Comparison of ENCODE assay signal across 8 cellular contexts in the genomic region with DNA sequence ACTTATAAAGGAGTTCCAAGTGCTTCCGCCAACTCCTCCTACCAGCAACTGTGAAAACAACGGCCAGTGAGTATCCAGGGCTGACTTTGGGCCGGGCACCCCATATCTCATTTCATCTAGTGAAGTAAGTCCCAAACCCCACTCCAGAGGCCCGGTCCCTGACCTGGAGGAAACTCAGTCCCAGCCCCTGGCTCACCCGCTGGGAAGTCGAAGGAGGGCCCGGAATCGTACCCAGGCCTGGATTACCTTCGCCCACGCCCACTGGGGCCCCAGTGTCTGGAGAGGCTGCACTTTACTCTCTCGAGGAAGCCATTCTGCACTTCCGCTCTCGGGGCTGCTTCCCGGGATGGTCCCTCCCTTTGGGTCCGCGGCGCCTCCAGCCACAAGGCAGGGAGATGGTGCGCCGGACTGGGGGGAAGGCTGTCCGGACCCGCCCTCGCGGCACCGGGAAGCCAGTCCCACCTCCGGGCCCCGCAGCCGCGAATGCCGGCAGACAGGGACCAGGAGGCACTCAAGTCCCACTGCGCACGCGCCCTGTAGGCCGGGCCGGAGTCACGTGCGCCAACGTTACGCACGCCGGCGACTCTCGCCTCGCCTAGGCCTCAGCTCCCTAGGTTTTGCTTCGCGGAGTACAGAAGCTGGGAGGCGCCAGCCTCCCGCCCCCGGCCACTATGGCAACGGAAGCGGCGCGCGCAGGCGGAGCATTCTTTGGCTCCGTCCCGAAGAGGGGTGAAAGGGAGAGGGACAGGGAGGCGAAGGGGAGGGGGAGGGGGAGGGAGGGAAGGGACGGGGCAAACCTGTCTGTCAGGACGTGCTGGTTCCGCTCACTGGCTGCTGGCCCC. TPM values are rescaled to one million over a fixed set of nuclear protein-coding genes. Genes with fewer than 3 reads are reported as not detected.
DNase-seq lines count a peak whose midpoint lies in the region; ATAC-seq and TF ChIP-seq lines count a peak whose summit lies in the region.

A gene with protein sequence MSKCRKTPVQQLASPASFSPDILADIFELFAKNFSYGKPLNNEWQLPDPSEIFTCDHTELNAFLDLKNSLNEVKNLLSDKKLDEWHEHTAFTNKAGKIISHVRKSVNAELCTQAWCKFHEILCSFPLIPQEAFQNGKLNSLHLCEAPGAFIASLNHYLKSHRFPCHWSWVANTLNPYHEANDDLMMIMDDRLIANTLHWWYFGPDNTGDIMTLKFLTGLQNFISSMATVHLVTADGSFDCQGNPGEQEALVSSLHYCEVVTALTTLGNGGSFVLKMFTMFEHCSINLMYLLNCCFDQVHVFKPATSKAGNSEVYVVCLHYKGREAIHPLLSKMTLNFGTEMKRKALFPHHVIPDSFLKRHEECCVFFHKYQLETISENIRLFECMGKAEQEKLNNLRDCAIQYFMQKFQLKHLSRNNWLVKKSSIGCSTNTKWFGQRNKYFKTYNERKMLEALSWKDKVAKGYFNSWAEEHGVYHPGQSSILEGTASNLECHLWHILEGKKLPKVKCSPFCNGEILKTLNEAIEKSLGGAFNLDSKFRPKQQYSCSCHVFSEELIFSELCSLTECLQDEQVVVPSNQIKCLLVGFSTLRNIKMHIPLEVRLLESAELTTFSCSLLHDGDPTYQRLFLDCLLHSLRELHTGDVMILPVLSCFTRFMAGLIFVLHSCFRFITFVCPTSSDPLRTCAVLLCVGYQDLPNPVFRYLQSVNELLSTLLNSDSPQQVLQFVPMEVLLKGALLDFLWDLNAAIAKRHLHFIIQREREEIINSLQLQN (minus strand): TSS at position 513 of the 842 bp plus-strand sequence. CDS start 3,482 bp downstream, outside the sequence.

- H3K27ac ChIP-seq in left ventricle myocardium inferior (replicated peaks) = peak within 1 kb of the TSS; percentile 93
- peak within 1 kb of the TSS; percentile 90 to 91 for H3K27ac ChIP-seq in prostate gland
- H3K27ac ChIP-seq in urinary bladder (ENCODE audit: low read depth) = peak within 1 kb of the TSS; percentile 93

- H3K9me3 ChIP-seq in left ventricle myocardium inferior (replicated peaks) = peaks cover 16% of the 10 kb centered on the region
- H3K9me3 ChIP-seq in prostate gland = no peaks in the 10 kb centered on the region

- under 1% methylated on average over 35 of the region's 60 CpGs for WGBS in prostate gland
- WGBS in urinary bladder = under 1% methylated on average over 60 of the region's 60 CpGs

- intact Hi-C loops in T-helper 1 cell treated with Interleukin-12 subunit alpha and Interleukin-12 subunit beta and Interleukin-4 antibody, amounts not matched to agents 30 ng/mL and 1 ng/mL, for 36 hours (cut with micrococcal nuclease) = loop anchor here (1.0 to 10.0 kb wide), 12 partner anchors 173 to 1376 kb away; partner anchors contain the start of genes AARS1, COG4, DHODH and DHX38
- intact Hi-C loops in left ventricle myocardium inferior (cut with micrococcal nuclease) = no loop called here
- intact Hi-C loops in prostate gland (cut with DNase I) = no loop called here

- TF ChIP-seq CTCF in GM13976 (IDR thresholded peaks at IDR 0.05; ENCODE audit: borderline replicate concordance, control extremely low read depth, extremely low read depth, insufficient read depth, missing control alignments) = no peak
- TF ChIP-seq CTCF in left ventricle myocardium inferior (IDR thresholded peaks at IDR 0.05; ENCODE audit: borderline replicate concordance) = no peak
- TF ChIP-seq CTCF in prostate gland (IDR thresholded peaks at IDR 0.05) = peak in 2 of 4 experiments; percentile 26 to 46

- DNase-seq in GM13976 (ENCODE audit: low spot score) = peak; percentile 96
- DNase-seq in NCI-H146 treated with DMSO at 0.1 percent for 48 hours (lab: John Stamatoyannopoulos, UW; ENCODE audit: unreplicated experiment) = peak; percentile 84
- peak; percentile 95 for DNase-seq in amniotic stem cell (lab: John Stamatoyannopoulos, UW)
- peak; percentile 95 for DNase-seq in left ventricle myocardium inferior
- DNase-seq in prostate gland (ENCODE audit: low spot score) = peak; percentile 95

- peak; percentile 69 for TF ChIP-seq POLR2A in prostate gland (IDR thresholded peaks at IDR 0.05)

- H3K4me3 ChIP-seq in left ventricle myocardium inferior (peak within 1 kb of the TSS; percentile 86), prostate gland (peak within 1 kb of the TSS; percentile 73 to 80), urinary bladder (ENCODE audit: low read depth, low read length) (peak within 1 kb of the TSS; percentile 62)

- peaks cover 26% of the 10 kb centered on the region for H3K27me3 ChIP-seq in left ventricle myocardium inferior (ENCODE audit: low read depth)
- H3K27me3 ChIP-seq in prostate gland (replicated peaks; ENCODE audit: insufficient read depth) = no peaks in the 10 kb centered on the region

- peak; percentile 90 for ATAC-seq in HG02870 (IDR thresholded peaks at IDR 0.05; ENCODE audit: unreplicated experiment)

- H3K36me3 ChIP-seq in left ventricle myocardium inferior (peaks cover 31% of the 10 kb centered on the region), prostate gland (no peaks in the 10 kb centered on the region), urinary bladder (ENCODE audit: insufficient read depth) (peaks cover 2% of the 10 kb centered on the region)

- peaks cover 15% of the 10 kb centered on the region for H3K4me1 ChIP-seq in left ventricle myocardium inferior
- no peaks in the 10 kb centered on the region for H3K4me1 ChIP-seq in prostate gland (replicated peaks)
- no peaks in the 10 kb centered on the region for H3K4me1 ChIP-seq in urinary bladder (ENCODE audit: insufficient read depth)

- in situ Hi-C loops in GM13976 (cut with MboI; ENCODE audit: low sequenced_read_pairs, unreplicated experiment) = no loop called here

RNA-seq across cellular contexts. Expression of the gene that starts here (rescaled TPM):
- total RNA-seq in T-helper 1 cell treated with Interleukin-12 subunit alpha and Interleukin-12 subunit beta and Interleukin-4 antibody, amounts not matched to agents 30 ng/mL and 1 ng/mL, for 36 hours = 19.8 and 24.4 TPM in 2 replicates
- total RNA-seq in left ventricle myocardium inferior = 9.3 TPM
- total RNA-seq in prostate gland = 10 to 100 TPM; 16.6 to 26.2 TPM
- total RNA-seq in urinary bladder = 57.1 TPM
- polyA plus RNA-seq in urinary bladder = 8.6 TPM

Comparison
In these comparisons a context has a peak if more than half of its experiments do, and no peak if none do; other contexts are left out.
1. Peak in every context shown above with its lines: DNase-seq, ATAC-seq, H3K4me3 ChIP-seq and H3K27ac ChIP-seq.